ENCODE assay signal across 24 cellular contexts in the genomic region with DNA sequence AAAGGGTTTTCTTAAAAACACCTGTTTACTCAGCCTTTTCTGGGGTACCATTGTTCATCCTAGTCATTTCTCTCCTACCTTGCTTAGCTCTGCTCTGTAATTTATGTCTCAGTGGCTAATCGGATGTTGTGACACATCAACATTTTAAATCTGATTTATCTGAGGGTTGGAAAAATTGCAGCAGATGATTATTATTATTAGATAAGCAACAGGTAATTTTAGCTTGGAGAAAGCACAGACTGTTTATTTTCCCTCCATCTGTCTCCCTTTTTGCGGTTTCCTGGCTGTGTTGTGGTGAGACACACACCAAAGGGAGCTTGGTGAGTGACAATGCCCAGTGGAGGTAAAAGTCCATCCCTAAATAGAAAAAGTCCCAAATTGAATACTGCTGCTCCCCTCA.
"Had no signal": no experiment of that assay in that cellular context is flagged by ENCODE, and none has a peak within 500 bp of the region (broad histone marks: within the 10 kb centered on the region; RNA-seq: fewer than 3 reads in every experiment).

No MANE protein-coding gene starts in this region.

- H3K36me3 ChIP-seq: breast epithelium had no signal

- H3K4me3 ChIP-seq: breast epithelium, SK-N-MC had no signal

- H3K4me1 ChIP-seq: breast epithelium had no signal

- DNase-seq: activated CD4-positive, alpha-beta T cell treated with anti-CD3 and anti-CD28 coated beads for 48 hours; activated CD4-positive, alpha-beta T cell treated with anti-CD3 and anti-CD28 coated beads, Interleukin-2, amount 50 U/mL, for 48 hours; activated CD8-positive, alpha-beta memory T cell treated with anti-CD3 and anti-CD28 coated beads, Interleukin-2, amount 10 ng/mL, durations not matched to agents 7 days and 5 days; activated effector memory CD4-positive, alpha-beta T cell treated with Interleukin-2 at 50 U/mL for 16 hours; activated naive CD4-positive, alpha-beta T cell; activated T-cell treated with anti-CD3 and anti-CD28 coated beads, Interleukin-2, amount 50 U/mL, for 24 hours; aorta; Kasumi-1; KBM-7; NCI-H1048; NCI-H146; NCI-H2029; NCI-H446 treated with DMSO at 0.1 percent for 48 hours; NCI-H524 treated with DMSO at 0.1 percent for 48 hours; NCI-H774; NK-92 treated with Interleukin-12 subunit alpha and Interleukin-12 subunit beta, amount 100 ng/mL, for 24 hours; OCI-M1; RPMI8226; SW 1271 had no signal

- H3K27ac ChIP-seq: breast epithelium, SK-N-MC had no signal

- ATAC-seq: activated CD4-positive, CD25-positive, alpha-beta regulatory T cell treated with anti-CD3 and anti-CD28 coated beads, Interleukin-2, amount 50 U/mL, for 24 hours; activated CD8-positive, alpha-beta memory T cell treated with anti-CD3 and anti-CD28 coated beads, Interleukin-2, amount 10 ng/mL, durations not matched to agents 7 days and 5 days; Panc1; Right ventricle myocardium inferior had no signal

- H3K9me3 ChIP-seq: breast epithelium had no signal
